ENCODE assay signal across 26 cellular contexts in the genomic region with DNA sequence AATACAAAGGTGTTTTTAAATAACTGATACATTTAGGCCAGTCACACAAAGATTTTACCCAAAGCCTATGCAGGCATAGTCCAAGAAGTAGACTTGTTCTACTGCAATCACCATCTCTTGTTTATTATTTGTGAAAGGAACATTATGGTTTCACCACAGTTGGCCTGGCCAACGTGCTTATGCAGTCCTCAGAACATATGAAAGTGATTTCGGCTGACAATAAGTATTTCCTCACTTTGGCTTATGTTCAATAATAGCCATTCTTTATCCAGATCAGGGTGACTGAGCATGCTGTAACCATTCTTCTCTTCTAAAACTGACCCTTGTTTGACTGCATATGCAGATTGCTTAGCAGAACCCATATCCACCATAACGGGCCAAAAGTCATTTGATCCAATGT.
"Had no signal": no experiment of that assay in that cellular context is flagged by ENCODE, and none has a peak within 500 bp of the region (broad histone marks: within the 10 kb centered on the region; RNA-seq: fewer than 3 reads in every experiment).

No MANE protein-coding gene starts in this region.

- H3K4me1 Mint-ChIP-seq: naive B cell; nephron; stimulated activated memory B cell treated with anti-CD40 and anti-IgM and Interleukin-4, amounts not matched to agents 10 μg/mL and 1 μg/mL and 100 μg/mL, for 72 hours had no signal

- H3K36me3 Mint-ChIP-seq: naive B cell; stimulated activated memory B cell treated with anti-CD40 and anti-IgM and Interleukin-4, amounts not matched to agents 10 μg/mL and 1 μg/mL and 100 μg/mL, for 72 hours had no signal

- H3K27me3 Mint-ChIP-seq: naive B cell; stimulated activated memory B cell treated with anti-CD40 and anti-IgM and Interleukin-4, amounts not matched to agents 10 μg/mL and 1 μg/mL and 100 μg/mL, for 72 hours; stimulated activated naive CD8-positive, alpha-beta T cell treated with anti-CD3 and anti-CD28 coated beads, Interleukin-15, Interleukin-2, amounts not matched to agents 100 ng/mL and 50 ng/mL, for 24 hours had no signal

- H3K9ac ChIP-seq: parathyroid adenoma had no signal

- H3K27ac ChIP-seq: dorsolateral prefrontal cortex, esophagus squamous epithelium, heart right ventricle, parathyroid adenoma, psoas muscle, right lobe of liver, spleen, tibial artery, upper lobe of left lung, uterus had no signal

- H3K9me3 Mint-ChIP-seq: stimulated activated memory B cell treated with anti-CD40 and anti-IgM and Interleukin-4, amounts not matched to agents 10 μg/mL and 1 μg/mL and 100 μg/mL, for 72 hours; stimulated activated naive CD8-positive, alpha-beta T cell treated with anti-CD3 and anti-CD28 coated beads, Interleukin-15, Interleukin-2, amounts not matched to agents 100 ng/mL and 50 ng/mL, for 24 hours had no signal

- H3K79me2 ChIP-seq: parathyroid adenoma had no signal

- FAIRE-seq: islet of Langerhans had no signal

- DNase-seq: cortex of kidney; dorsolateral prefrontal cortex; effector memory CD8-positive, alpha-beta T cell; esophagus squamous epithelium; foreskin melanocyte; heart right ventricle; hypothalamus; kidney glomerular epithelial cell; mesendoderm; naive B cell; occipital lobe; psoas muscle; retina; right lobe of liver; spleen; stimulated activated CD4-positive, alpha-beta T cell treated with anti-CD3 and anti-CD28 coated beads, Interleukin-15, amount 100 ng/mL, for 24 hours; stimulated activated CD4-positive, alpha-beta T cell treated with anti-CD3 and anti-CD28 coated beads, Interleukin-1b, Interleukin-23, amount 100 ng/mL, for 48 hours; stimulated activated CD4-positive, alpha-beta T cell treated with anti-CD3 and anti-CD28 coated beads, Interleukin-4, amount 100 ng/mL, for 24 hours; tibial artery; upper lobe of left lung; uterus had no signal

- H3K27me3 ChIP-seq: dorsolateral prefrontal cortex, esophagus squamous epithelium, heart right ventricle, right lobe of liver, spleen, tibial artery, upper lobe of left lung, uterus had no signal

- H2AFZ ChIP-seq: parathyroid adenoma had no signal

- ATAC-seq: effector memory CD8-positive, alpha-beta T cell; heart right ventricle; psoas muscle; stimulated activated memory B cell treated with anti-CD40 and anti-IgM and Interleukin-4, amounts not matched to agents 10 μg/mL and 1 μg/mL and 100 μg/mL, for 72 hours had no signal

- H3K4me3 ChIP-seq: dorsolateral prefrontal cortex, esophagus squamous epithelium, heart right ventricle, psoas muscle, right lobe of liver, spleen, tibial artery, upper lobe of left lung, uterus had no signal

- H3K4me3 Mint-ChIP-seq: effector memory CD8-positive, alpha-beta T cell; naive B cell; nephron; stimulated activated memory B cell treated with anti-CD40 and anti-IgM and Interleukin-4, amounts not matched to agents 10 μg/mL and 1 μg/mL and 100 μg/mL, for 72 hours; stimulated activated naive CD8-positive, alpha-beta T cell treated with anti-CD3 and anti-CD28 coated beads, Interleukin-15, Interleukin-2, amounts not matched to agents 100 ng/mL and 50 ng/mL, for 24 hours had no signal

- H3K36me3 ChIP-seq: esophagus squamous epithelium, heart right ventricle, right lobe of liver, spleen, tibial artery, upper lobe of left lung, uterus had no signal

- H3K4me1 ChIP-seq: esophagus squamous epithelium, right lobe of liver, spleen, upper lobe of left lung, uterus had no signal

- H3K27ac Mint-ChIP-seq: effector memory CD8-positive, alpha-beta T cell; naive B cell; nephron; stimulated activated memory B cell treated with anti-CD40 and anti-IgM and Interleukin-4, amounts not matched to agents 10 μg/mL and 1 μg/mL and 100 μg/mL, for 72 hours; stimulated activated naive CD8-positive, alpha-beta T cell treated with anti-CD3 and anti-CD28 coated beads, Interleukin-15, Interleukin-2, amounts not matched to agents 100 ng/mL and 50 ng/mL, for 24 hours had no signal

- H3K9me3 ChIP-seq: right lobe of liver, uterus had no signal
